Comparison of ENCODE assay signal across 1 cellular context in genomic region chr5:34499001-34499734, GRCh38.
TF ChIP-seq lines count a peak whose summit lies in the region.

No MANE protein-coding gene starts in this region.

TF ChIP-seq in GM23338, 12 proteins besides CTCF, POLR2A, EP300 and RAD21 (continued from another document):
- TF ChIP-seq, protein P1, sequence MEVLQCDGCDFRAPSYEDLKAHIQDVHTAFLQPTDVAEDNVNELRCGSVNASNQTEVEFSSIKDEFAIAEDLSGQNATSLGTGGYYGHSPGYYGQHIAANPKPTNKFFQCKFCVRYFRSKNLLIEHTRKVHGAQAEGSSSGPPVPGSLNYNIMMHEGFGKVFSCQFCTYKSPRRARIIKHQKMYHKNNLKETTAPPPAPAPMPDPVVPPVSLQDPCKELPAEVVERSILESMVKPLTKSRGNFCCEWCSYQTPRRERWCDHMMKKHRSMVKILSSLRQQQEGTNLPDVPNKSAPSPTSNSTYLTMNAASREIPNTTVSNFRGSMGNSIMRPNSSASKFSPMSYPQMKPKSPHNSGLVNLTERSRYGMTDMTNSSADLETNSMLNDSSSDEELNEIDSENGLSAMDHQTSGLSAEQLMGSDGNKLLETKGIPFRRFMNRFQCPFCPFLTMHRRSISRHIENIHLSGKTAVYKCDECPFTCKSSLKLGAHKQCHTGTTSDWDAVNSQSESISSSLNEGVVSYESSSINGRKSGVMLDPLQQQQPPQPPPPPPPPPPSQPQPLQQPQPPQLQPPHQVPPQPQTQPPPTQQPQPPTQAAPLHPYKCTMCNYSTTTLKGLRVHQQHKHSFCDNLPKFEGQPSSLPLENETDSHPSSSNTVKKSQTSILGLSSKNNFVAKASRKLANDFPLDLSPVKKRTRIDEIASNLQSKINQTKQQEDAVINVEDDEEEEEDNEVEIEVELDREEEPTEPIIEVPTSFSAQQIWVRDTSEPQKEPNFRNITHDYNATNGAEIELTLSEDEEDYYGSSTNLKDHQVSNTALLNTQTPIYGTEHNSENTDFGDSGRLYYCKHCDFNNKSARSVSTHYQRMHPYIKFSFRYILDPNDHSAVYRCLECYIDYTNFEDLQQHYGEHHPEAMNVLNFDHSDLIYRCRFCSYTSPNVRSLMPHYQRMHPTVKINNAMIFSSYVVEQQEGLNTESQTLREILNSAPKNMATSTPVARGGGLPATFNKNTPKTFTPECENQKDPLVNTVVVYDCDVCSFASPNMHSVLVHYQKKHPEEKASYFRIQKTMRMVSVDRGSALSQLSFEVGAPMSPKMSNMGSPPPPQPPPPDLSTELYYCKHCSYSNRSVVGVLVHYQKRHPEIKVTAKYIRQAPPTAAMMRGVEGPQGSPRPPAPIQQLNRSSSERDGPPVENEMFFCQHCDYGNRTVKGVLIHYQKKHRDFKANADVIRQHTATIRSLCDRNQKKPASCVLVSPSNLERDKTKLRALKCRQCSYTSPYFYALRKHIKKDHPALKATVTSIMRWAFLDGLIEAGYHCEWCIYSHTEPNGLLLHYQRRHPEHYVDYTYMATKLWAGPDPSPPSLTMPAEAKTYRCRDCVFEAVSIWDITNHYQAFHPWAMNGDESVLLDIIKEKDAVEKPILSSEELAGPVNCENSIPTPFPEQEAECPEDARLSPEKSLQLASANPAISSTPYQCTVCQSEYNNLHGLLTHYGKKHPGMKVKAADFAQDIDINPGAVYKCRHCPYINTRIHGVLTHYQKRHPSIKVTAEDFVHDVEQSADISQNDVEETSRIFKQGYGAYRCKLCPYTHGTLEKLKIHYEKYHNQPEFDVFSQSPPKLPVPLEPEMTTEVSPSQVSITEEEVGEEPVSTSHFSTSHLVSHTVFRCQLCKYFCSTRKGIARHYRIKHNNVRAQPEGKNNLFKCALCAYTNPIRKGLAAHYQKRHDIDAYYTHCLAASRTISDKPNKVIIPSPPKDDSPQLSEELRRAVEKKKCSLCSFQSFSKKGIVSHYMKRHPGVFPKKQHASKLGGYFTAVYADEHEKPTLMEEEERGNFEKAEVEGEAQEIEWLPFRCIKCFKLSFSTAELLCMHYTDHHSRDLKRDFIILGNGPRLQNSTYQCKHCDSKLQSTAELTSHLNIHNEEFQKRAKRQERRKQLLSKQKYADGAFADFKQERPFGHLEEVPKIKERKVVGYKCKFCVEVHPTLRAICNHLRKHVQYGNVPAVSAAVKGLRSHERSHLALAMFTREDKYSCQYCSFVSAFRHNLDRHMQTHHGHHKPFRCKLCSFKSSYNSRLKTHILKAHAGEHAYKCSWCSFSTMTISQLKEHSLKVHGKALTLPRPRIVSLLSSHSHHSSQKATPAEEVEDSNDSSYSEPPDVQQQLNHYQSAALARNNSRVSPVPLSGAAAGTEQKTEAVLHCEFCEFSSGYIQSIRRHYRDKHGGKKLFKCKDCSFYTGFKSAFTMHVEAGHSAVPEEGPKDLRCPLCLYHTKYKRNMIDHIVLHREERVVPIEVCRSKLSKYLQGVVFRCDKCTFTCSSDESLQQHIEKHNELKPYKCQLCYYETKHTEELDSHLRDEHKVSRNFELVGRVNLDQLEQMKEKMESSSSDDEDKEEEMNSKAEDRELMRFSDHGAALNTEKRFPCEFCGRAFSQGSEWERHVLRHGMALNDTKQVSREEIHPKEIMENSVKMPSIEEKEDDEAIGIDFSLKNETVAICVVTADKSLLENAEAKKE (CRISPR knock-in tag; IDR thresholded peaks at IDR 0.05), result no peak
- TF ChIP-seq ZNF331 (CRISPR knock-in tag; IDR thresholded peaks at IDR 0.05; ENCODE audit: low read depth) (no peak), ETS1 (IDR thresholded peaks at IDR 0.05) (no peak), STAT1 (IDR thresholded peaks at IDR 0.05; ENCODE audit: unreplicated experiment) (no peak), CREB1 (CRISPR knock-in tag; IDR thresholded peaks at IDR 0.05; ENCODE audit: low read depth) (no peak), EZH2 (IDR thresholded peaks at IDR 0.05; ENCODE audit: low read depth, unreplicated experiment) (no peak)
